In the genomic region with DNA sequence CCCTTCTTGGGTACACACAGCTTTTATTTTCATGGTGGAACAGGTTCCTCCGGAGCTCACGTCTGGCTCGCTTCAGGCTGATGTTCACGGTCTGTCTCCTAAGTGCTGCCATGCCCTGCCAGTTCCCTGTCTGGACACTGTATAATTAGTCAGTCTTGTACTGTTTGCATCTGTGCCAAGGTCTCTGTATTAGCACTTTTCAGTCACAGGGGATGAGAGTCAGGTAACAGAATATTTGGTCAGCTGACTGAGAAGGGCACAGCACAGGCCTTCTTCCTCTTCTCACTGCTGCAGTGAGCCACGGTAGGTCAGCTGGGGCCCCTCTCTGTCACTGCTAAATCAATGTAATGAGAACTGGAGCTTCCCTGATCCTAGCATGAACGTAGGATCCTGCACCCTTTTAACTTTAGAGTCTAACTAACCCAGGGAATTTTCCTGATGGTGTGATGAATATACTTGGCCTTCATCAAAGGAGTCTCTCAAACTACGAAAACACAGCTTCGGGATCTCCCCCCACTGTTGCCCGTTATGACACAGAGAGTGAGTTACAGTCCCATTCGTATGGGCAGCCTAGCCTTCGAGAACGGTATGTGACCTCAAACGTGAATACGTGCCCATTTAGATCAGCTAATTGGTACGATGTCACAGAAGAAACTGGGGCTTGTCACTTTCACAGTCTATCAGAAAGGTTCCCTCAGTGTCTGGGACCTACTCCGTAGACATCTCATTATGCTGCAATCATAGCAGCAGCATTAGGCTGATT, we compare ENCODE assay signal across 12 cellular contexts.
DNase-seq lines count a peak whose midpoint lies in the region; ATAC-seq and TF ChIP-seq lines count a peak whose summit lies in the region.
"Had no signal": no experiment of that assay in that cellular context is flagged by ENCODE, and none has a peak within 500 bp of the region (broad histone marks: within the 10 kb centered on the region; RNA-seq: fewer than 3 reads in every experiment).

No MANE protein-coding gene starts in this region.

- intact Hi-C loops in prostate gland (cut with DNase I): no loop called here
- intact Hi-C loops in cardiac septum (cut with DNase I): no loop called here
- intact Hi-C loops in ascending aorta (cut with DNase I): no loop called here
- intact Hi-C loops in left cardiac atrium (cut with DNase I): no loop called here
- intact Hi-C loops in esophagus muscularis mucosa (cut with DNase I): no loop called here

- H3K4me1 ChIP-seq in prostate gland (replicated peaks): no peaks in the 10 kb centered on the region
- H3K4me1 ChIP-seq in ascending aorta: peaks cover 0 to 7% of the 10 kb centered on the region in 2 donors
- H3K4me1 ChIP-seq in esophagus muscularis mucosa: no peaks in the 10 kb centered on the region

- H3K4me3 ChIP-seq in prostate gland: no peak overlapping the region
- H3K4me3 ChIP-seq in ascending aorta: no peak overlapping the region
- H3K4me3 ChIP-seq in esophagus muscularis mucosa: no peak overlapping the region

- peak overlapping the region in 1 of 2 donors; percentile 42 for H3K27ac ChIP-seq in prostate gland
- H3K27ac ChIP-seq in ascending aorta: no peak overlapping the region
- no peak overlapping the region for H3K27ac ChIP-seq in esophagus muscularis mucosa (replicated peaks in 1 of 4)

- TF ChIP-seq CTCF in prostate gland (IDR thresholded peaks at IDR 0.05) (no peak), ascending aorta (IDR thresholded peaks at IDR 0.05) (no peak), esophagus muscularis mucosa (IDR thresholded peaks at IDR 0.05) (no peak)

- TF ChIP-seq POLR2A in prostate gland (IDR thresholded peaks at IDR 0.05) (no peak), esophagus muscularis mucosa (IDR thresholded peaks at IDR 0.05; ENCODE audit: low read depth) (no peak)

- H3K36me3 ChIP-seq in prostate gland (no peaks in the 10 kb centered on the region), ascending aorta (peaks cover 0 to 9% of the 10 kb centered on the region in 2 donors), esophagus muscularis mucosa (peaks cover 0 to 10% (median 4%) of the 10 kb centered on the region in 4 donors)

- WGBS in prostate gland: 66% methylated on average over 16 of the region's 16 CpGs
- 79% methylated on average over 16 of the region's 16 CpGs for WGBS in esophagus muscularis mucosa

- H3K9me3 ChIP-seq in prostate gland (no peaks in the 10 kb centered on the region), ascending aorta (no peaks in the 10 kb centered on the region), esophagus muscularis mucosa (no peaks in the 10 kb centered on the region)

- DNase-seq in NCI-H2196 (lab: John Stamatoyannopoulos, UW; ENCODE audit: unreplicated experiment): peak; percentile 87
- DNase-seq in astrocyte of the hippocampus (ENCODE audit: low read depth, low spot score): peak; percentile 62
- peak; percentile 49 for DNase-seq in prostate gland (ENCODE audit: low spot score)
- DNase-seq in cardiac septum (ENCODE audit: low spot score): no peak
- DNase-seq in ascending aorta (ENCODE audit: low spot score in 2 of 2): no peak
- DNase-seq in left cardiac atrium: no peak
- DNase-seq in esophagus muscularis mucosa (ENCODE audit: extremely low spot score): no peak
- DNase-seq: activated T-cell treated with anti-CD3 and anti-CD28 coated beads for 4 hours, aorta, immature natural killer cell, substantia nigra had no signal

- no peak for TF ChIP-seq EP300 in Ishikawa (IDR thresholded peaks at IDR 0.05; ENCODE audit: borderline replicate concordance)
- TF ChIP-seq EP300 in esophagus muscularis mucosa (IDR thresholded peaks at IDR 0.05): no peak

- no peak for TF ChIP-seq RAD21 in Ishikawa (IDR thresholded peaks at IDR 0.05; ENCODE audit: low read depth)

- H3K27me3 ChIP-seq in prostate gland (replicated peaks; ENCODE audit: insufficient read depth): no peaks in the 10 kb centered on the region
- no peaks in the 10 kb centered on the region for H3K27me3 ChIP-seq in ascending aorta
- no peaks in the 10 kb centered on the region for H3K27me3 ChIP-seq in esophagus muscularis mucosa

- no peak for ATAC-seq in left cardiac atrium

TF ChIP-seq in Ishikawa, 13 proteins besides CTCF, POLR2A, EP300 and RAD21:
- TF ChIP-seq, protein P1, sequence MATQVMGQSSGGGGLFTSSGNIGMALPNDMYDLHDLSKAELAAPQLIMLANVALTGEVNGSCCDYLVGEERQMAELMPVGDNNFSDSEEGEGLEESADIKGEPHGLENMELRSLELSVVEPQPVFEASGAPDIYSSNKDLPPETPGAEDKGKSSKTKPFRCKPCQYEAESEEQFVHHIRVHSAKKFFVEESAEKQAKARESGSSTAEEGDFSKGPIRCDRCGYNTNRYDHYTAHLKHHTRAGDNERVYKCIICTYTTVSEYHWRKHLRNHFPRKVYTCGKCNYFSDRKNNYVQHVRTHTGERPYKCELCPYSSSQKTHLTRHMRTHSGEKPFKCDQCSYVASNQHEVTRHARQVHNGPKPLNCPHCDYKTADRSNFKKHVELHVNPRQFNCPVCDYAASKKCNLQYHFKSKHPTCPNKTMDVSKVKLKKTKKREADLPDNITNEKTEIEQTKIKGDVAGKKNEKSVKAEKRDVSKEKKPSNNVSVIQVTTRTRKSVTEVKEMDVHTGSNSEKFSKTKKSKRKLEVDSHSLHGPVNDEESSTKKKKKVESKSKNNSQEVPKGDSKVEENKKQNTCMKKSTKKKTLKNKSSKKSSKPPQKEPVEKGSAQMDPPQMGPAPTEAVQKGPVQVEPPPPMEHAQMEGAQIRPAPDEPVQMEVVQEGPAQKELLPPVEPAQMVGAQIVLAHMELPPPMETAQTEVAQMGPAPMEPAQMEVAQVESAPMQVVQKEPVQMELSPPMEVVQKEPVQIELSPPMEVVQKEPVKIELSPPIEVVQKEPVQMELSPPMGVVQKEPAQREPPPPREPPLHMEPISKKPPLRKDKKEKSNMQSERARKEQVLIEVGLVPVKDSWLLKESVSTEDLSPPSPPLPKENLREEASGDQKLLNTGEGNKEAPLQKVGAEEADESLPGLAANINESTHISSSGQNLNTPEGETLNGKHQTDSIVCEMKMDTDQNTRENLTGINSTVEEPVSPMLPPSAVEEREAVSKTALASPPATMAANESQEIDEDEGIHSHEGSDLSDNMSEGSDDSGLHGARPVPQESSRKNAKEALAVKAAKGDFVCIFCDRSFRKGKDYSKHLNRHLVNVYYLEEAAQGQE (IDR thresholded peaks at IDR 0.05; ENCODE audit: low read depth): no peak
- no peak for TF ChIP-seq TAF1 (IDR thresholded peaks at IDR 0.05; ENCODE audit: low read depth)
- no peak for TF ChIP-seq ZBTB7A (IDR thresholded peaks at IDR 0.05; ENCODE audit: low read depth)
- no peak for TF ChIP-seq CEBPB (IDR thresholded peaks at IDR 0.05)
- no peak for TF ChIP-seq FOXM1 (IDR thresholded peaks at IDR 0.05; ENCODE audit: borderline replicate concordance, low read depth)
- TF ChIP-seq, protein P2, sequence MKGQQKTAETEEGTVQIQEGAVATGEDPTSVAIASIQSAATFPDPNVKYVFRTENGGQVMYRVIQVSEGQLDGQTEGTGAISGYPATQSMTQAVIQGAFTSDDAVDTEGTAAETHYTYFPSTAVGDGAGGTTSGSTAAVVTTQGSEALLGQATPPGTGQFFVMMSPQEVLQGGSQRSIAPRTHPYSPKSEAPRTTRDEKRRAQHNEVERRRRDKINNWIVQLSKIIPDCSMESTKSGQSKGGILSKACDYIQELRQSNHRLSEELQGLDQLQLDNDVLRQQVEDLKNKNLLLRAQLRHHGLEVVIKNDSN (IDR thresholded peaks at IDR 0.05): 0 out of 2 replicates have a peak, but pooled peaks have one; percentile 6
- TF ChIP-seq CREB1 (IDR thresholded peaks at IDR 0.05; ENCODE audit: low read depth): no peak

Comparison
In these comparisons a context has a peak if more than half of its experiments do, and no peak if none do; other contexts are left out.
1. DNase-seq: peak in NCI-H2196 (single experiment), astrocyte of the hippocampus (single experiment) and prostate gland (single experiment); none in cardiac septum (single experiment), ascending aorta (0 of 2), left cardiac atrium (single experiment) and esophagus muscularis mucosa (single experiment).